In the genomic region with DNA sequence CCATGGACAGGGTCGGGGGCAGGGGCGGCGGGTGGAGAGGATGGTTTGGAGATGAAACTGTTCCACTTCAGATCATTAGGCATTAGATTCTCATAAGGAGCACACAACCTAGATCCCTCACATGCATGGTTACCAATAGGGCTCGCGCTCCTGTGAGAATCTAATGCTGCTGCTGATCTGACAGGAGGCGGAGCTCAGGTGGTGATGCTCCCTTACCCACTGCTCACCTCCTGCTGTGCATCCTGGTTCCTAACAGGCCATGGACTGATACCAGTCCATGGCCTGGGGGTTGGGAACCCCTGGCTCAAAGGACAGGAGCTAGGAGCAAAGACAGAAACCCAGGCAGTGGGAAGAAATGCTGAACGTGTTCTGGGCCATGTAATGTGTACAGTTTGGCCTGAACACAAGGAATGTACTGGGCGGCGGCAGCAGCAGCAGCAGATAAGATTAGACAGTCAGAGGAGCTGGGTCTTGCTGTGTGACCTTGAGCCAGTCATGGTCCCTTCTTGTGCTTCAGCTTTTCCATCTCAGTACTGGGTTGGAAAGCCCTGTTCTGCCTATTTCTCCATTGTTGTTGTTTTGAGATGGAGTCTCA, we compare ENCODE assay signal across 17 cellular contexts.
"Had no signal": no experiment of that assay in that cellular context is flagged by ENCODE, and none has a peak within 500 bp of the region (broad histone marks: within the 10 kb centered on the region; RNA-seq: fewer than 3 reads in every experiment).

No MANE protein-coding gene starts in this region.

- FAIRE-seq: bronchial epithelial cell, frontal cortex, islet of Langerhans had no signal

- H3K27ac ChIP-seq: heart left ventricle, sigmoid colon, thoracic aorta had no signal

- H3K9me3 ChIP-seq: esophagus squamous epithelium, heart left ventricle, sigmoid colon, thoracic aorta had no signal

- DNase-seq: activated B cell treated with CpG ODN at 0.5 μM for 24 hours; activated CD8-positive, alpha-beta memory T cell treated with anti-CD3 and anti-CD28 coated beads, Interleukin-2, amount 10 ng/mL, durations not matched to agents 7 days and 5 days; activated gamma-delta T cell; activated T-cell treated with anti-CD3 and anti-CD28 coated beads, Interleukin-2, amount 50 U/mL, for 24 hours; aorta; esophagus squamous epithelium; heart left ventricle; sigmoid colon; stimulated activated CD4-positive, alpha-beta T cell treated with anti-CD3 and anti-CD28 coated beads, Interleukin-12 subunit alpha, Interleukin-12 subunit beta, amount 100 ng/mL, for 4 hours; stimulated activated naive CD8-positive, alpha-beta T cell treated with anti-CD3 and anti-CD28 coated beads, Interleukin-15, Interleukin-2, amounts not matched to agents 100 U/mL and 50 U/mL, for 24 hours had no signal

- H3K27me3 ChIP-seq: esophagus squamous epithelium, heart left ventricle, sigmoid colon had no signal

- H3K36me3 Mint-ChIP-seq: activated CD8-positive, alpha-beta memory T cell treated with anti-CD3 and anti-CD28 coated beads, Interleukin-2, amount 10 ng/mL, durations not matched to agents 7 days and 5 days; activated naive CD8-positive, alpha-beta T cell; memory B cell had no signal

- H3K27ac Mint-ChIP-seq: activated B cell treated with CpG ODN at 0.5 μM for 24 hours; activated CD8-positive, alpha-beta memory T cell treated with anti-CD3 and anti-CD28 coated beads, Interleukin-2, amount 10 ng/mL, durations not matched to agents 7 days and 5 days; activated naive CD8-positive, alpha-beta T cell; activated T-cell treated with anti-CD3 and anti-CD28 coated beads, Interleukin-2, amount 50 U/mL, for 24 hours; memory B cell; T-helper 1 cell treated with Interleukin-12 subunit alpha and Interleukin-12 subunit beta and Interleukin-4 antibody, amounts not matched to agents 30 μg/mL and 1 μg/mL, for 36 hours had no signal

- H3K36me3 ChIP-seq: esophagus squamous epithelium, heart left ventricle, sigmoid colon, thoracic aorta had no signal

- H3K4me3 Mint-ChIP-seq: activated B cell treated with CpG ODN at 0.5 μM for 24 hours; activated CD8-positive, alpha-beta memory T cell treated with anti-CD3 and anti-CD28 coated beads, Interleukin-2, amount 10 ng/mL, durations not matched to agents 7 days and 5 days; activated naive CD8-positive, alpha-beta T cell; activated T-cell treated with anti-CD3 and anti-CD28 coated beads, Interleukin-2, amount 50 U/mL, for 24 hours; memory B cell; T-helper 1 cell treated with Interleukin-12 subunit alpha and Interleukin-12 subunit beta and Interleukin-4 antibody, amounts not matched to agents 30 μg/mL and 1 μg/mL, for 36 hours had no signal

- H3K4me3 ChIP-seq: esophagus squamous epithelium, heart left ventricle, sigmoid colon, thoracic aorta had no signal

- H3K27me3 Mint-ChIP-seq: activated B cell treated with CpG ODN at 0.5 μM for 24 hours; activated naive CD8-positive, alpha-beta T cell; activated T-cell treated with anti-CD3 and anti-CD28 coated beads, Interleukin-2, amount 50 U/mL, for 24 hours; memory B cell had no signal

- H3K9me3 Mint-ChIP-seq: activated B cell treated with CpG ODN at 0.5 μM for 24 hours; activated T-cell treated with anti-CD3 and anti-CD28 coated beads, Interleukin-2, amount 50 U/mL, for 24 hours; memory B cell; T-helper 1 cell treated with Interleukin-12 subunit alpha and Interleukin-12 subunit beta and Interleukin-4 antibody, amounts not matched to agents 30 μg/mL and 1 μg/mL, for 36 hours had no signal
